ENCODE assay signal across 9 cellular contexts in genomic region chr1:2279210-2279639, GRCh38. TPM values are rescaled to one million over a fixed set of nuclear protein-coding genes. Genes with fewer than 3 reads are reported as not detected.
A peak's percentile ranks its signal among the peaks of the same experiment; 100 is the strongest.
DNase-seq lines count a peak whose midpoint lies in the region; ATAC-seq and TF ChIP-seq lines count a peak whose summit lies in the region.
"Had no signal": no experiment of that assay in that cellular context is flagged by ENCODE, and none has a peak within 500 bp of the region (broad histone marks: within the 10 kb centered on the region; RNA-seq: fewer than 3 reads in every experiment).

No MANE protein-coding gene starts in this region.

- H2AFZ ChIP-seq in GM23338, result no peak overlapping the region

- 0 out of 2 replicates have a peak, but pooled peaks cover 21% of the 10 kb centered on the region for H3F3A ChIP-seq in GM23338 (replicated peaks; ENCODE audit: low read depth)

- TF ChIP-seq CTCF in GM23338 (conservative IDR thresholded peaks at IDR 0.05; ENCODE audit: low read depth in 2 of 2) (no peak), breast epithelium (IDR thresholded peaks at IDR 0.05) (no peak)

- peak overlapping the region; percentile 44 for H3K9ac ChIP-seq in skeletal muscle satellite cell (ENCODE audit: low read depth, low read length)

- no peaks in the 10 kb centered on the region; the same call in 1 of the 2 replicates for H3K36me3 ChIP-seq in GM23338 (ENCODE audit: insufficient read depth)
- no peaks in the 10 kb centered on the region for H3K36me3 ChIP-seq in breast epithelium
- peaks cover 16% of the 10 kb centered on the region for H3K36me3 ChIP-seq in skeletal muscle satellite cell (ENCODE audit: insufficient read depth, low read length)

- H3K27me3 Mint-ChIP-seq in GM23338 (ENCODE audit: insufficient read depth, low read depth, poor library complexity), result peaks cover 24% of the 10 kb centered on the region

- peak overlapping the region; percentile 73 for H3K4me2 ChIP-seq in GM23338
- H3K4me2 ChIP-seq in skeletal muscle satellite cell (ENCODE audit: low read length), result peak overlapping the region; percentile 50

- H3K36me3 Mint-ChIP-seq in GM23338 (ENCODE audit: low read depth), result peaks cover 27% of the 10 kb centered on the region

- H3K27ac ChIP-seq in GM23338 (ENCODE audit: low read depth) (peak overlapping the region; percentile 97), breast epithelium (peak overlapping the region; percentile 36 to 77)

- H3K27me3 ChIP-seq in GM23338 (ENCODE audit: insufficient read depth) (no peaks in the 10 kb centered on the region), breast epithelium (no peaks in the 10 kb centered on the region), skeletal muscle satellite cell (ENCODE audit: control insufficient read depth, insufficient read depth, low read length) (no peaks in the 10 kb centered on the region)

- H4K20me1 ChIP-seq in GM23338 (replicated peaks; ENCODE audit: insufficient read depth), result peaks cover 2% of the 10 kb centered on the region; the same call in 1 of the 2 replicates

- H3K4me1 ChIP-seq in GM23338 (ENCODE audit: insufficient read depth), result peaks cover 47% of the 10 kb centered on the region
- H3K4me1 ChIP-seq in breast epithelium, result peaks cover 25 to 31% of the 10 kb centered on the region in 2 donors
- peaks cover 49% of the 10 kb centered on the region for H3K4me1 ChIP-seq in skeletal muscle satellite cell (ENCODE audit: control insufficient read depth, insufficient read depth, low read length)

- no peaks in the 10 kb centered on the region for H3K9me2 ChIP-seq in GM23338 (ENCODE audit: insufficient read depth)

- peaks cover 54% of the 10 kb centered on the region for H3K4me1 Mint-ChIP-seq in GM23338

- peaks cover 7% of the 10 kb centered on the region; the same call in 2 of the 3 replicates for H3K9me3 Mint-ChIP-seq in GM23338

- H3K79me2 ChIP-seq in GM23338 (replicated peaks; ENCODE audit: insufficient read depth), result peaks cover 69% of the 10 kb centered on the region

- TF ChIP-seq POLR2A in breast epithelium (IDR thresholded peaks at IDR 0.05), result no peak

- DNase-seq in GM23338 (ENCODE audit: low spot score), result peak; percentile 99
- no peak for DNase-seq in breast epithelium (ENCODE audit: low spot score in 2 of 2)
- DNase-seq in iris pigment epithelial cell (ENCODE audit: low read depth), result peak; percentile 87
- DNase-seq in HCEC 1CT, result no peak
- DNase-seq: NCI-H2171 treated with DMSO at 0.1 percent for 48 hours had no signal

- intact Hi-C loops in breast epithelium (cut with DNase I; ENCODE audit: low total_unique reads), result no loop called here

- peak overlapping the region; percentile 34; the same call in 1 of the 2 replicates for H3K4me3 ChIP-seq in GM23338
- peak overlapping the region in 1 of 3 donors; percentile 43 for H3K4me3 ChIP-seq in breast epithelium
- H3K4me3 ChIP-seq in skeletal muscle satellite cell (ENCODE audit: low read length), result no peak overlapping the region

- ATAC-seq in GM23338, result peak; percentile 86
- ATAC-seq in HG02852 (IDR thresholded peaks at IDR 0.05; ENCODE audit: unreplicated experiment), result no peak
- ATAC-seq in GM21390 (IDR thresholded peaks at IDR 0.05; ENCODE audit: unreplicated experiment), result no peak
- no peak for ATAC-seq in HG03025 (IDR thresholded peaks at IDR 0.05; ENCODE audit: low FRiP score, unreplicated experiment)

- peak overlapping the region; percentile 97 for H3K27ac Mint-ChIP-seq in GM23338

- H3K9me3 ChIP-seq in breast epithelium (no peaks in the 10 kb centered on the region), skeletal muscle satellite cell (replicated peaks; ENCODE audit: low read length) (no peaks in the 10 kb centered on the region)

- peak overlapping the region; percentile 56 for H3K4me3 Mint-ChIP-seq in GM23338

TF ChIP-seq in GM23338, 12 proteins besides CTCF, POLR2A, EP300 and RAD21 (continues in another document):
- TF ChIP-seq CREB1 (CRISPR knock-in tag; IDR thresholded peaks at IDR 0.05; ENCODE audit: low read depth), result peak; percentile 64
- TF ChIP-seq JUNB (IDR thresholded peaks at IDR 0.05; ENCODE audit: unreplicated experiment), result no peak
- TF ChIP-seq, protein P1, sequence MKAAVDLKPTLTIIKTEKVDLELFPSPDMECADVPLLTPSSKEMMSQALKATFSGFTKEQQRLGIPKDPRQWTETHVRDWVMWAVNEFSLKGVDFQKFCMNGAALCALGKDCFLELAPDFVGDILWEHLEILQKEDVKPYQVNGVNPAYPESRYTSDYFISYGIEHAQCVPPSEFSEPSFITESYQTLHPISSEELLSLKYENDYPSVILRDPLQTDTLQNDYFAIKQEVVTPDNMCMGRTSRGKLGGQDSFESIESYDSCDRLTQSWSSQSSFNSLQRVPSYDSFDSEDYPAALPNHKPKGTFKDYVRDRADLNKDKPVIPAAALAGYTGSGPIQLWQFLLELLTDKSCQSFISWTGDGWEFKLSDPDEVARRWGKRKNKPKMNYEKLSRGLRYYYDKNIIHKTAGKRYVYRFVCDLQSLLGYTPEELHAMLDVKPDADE (IDR thresholded peaks at IDR 0.05), result peak; percentile 79
- no peak for TF ChIP-seq ZNF114 (CRISPR knock-in tag; IDR thresholded peaks at IDR 0.05)
- TF ChIP-seq NANOG (IDR thresholded peaks at IDR 0.05; ENCODE audit: borderline replicate concordance), result no peak
- peak; percentile 54 for TF ChIP-seq POLR2AphosphoS5 (IDR thresholded peaks at IDR 0.05; ENCODE audit: low read depth)
- no peak for TF ChIP-seq REST (IDR thresholded peaks at IDR 0.05; ENCODE audit: unreplicated experiment)
- TF ChIP-seq EZH2 (IDR thresholded peaks at IDR 0.05; ENCODE audit: low read depth, unreplicated experiment), result no peak
- no peak for TF ChIP-seq STAT1 (IDR thresholded peaks at IDR 0.05; ENCODE audit: unreplicated experiment)
- TF ChIP-seq EZH2phosphoT487 (IDR thresholded peaks at IDR 0.05; ENCODE audit: unreplicated experiment), result no peak

RNA-seq across cellular contexts. Expression of gene SKI, which starts 51.1 kb away (rescaled TPM):
- total RNA-seq in GM23338 (2014; rRNA removed; shearing (Covaris generic)), result 62.8 and 66.8 TPM in 2 replicates
- polyA plus RNA-seq in GM23338 (2016; fragmentation: Nextera tagmentation; extraction: Ambion mirVana), result 9.3 and 10.4 TPM in 2 replicates
- total RNA-seq in breast epithelium, result 10 to 100 TPM; 22.1 to 33.8 (median 26.7) TPM
- 16.7 and 24.0 TPM in 2 replicates for total RNA-seq in skeletal muscle satellite cell (2012; rRNA removed)

Comparison
In these comparisons a context has a peak if more than half of its experiments do, and no peak if none do; other contexts are left out.
1. DNase-seq: peak in GM23338 (single experiment) and iris pigment epithelial cell (single experiment); none in breast epithelium (0 of 2) and HCEC 1CT (single experiment).